In genomic region chr12:123514582-123515221, GRCh38 we compare ENCODE assay signal across 5 cellular contexts. TPM values are rescaled to one million over a fixed set of nuclear protein-coding genes. Genes with fewer than 3 reads are reported as not detected.
DNase-seq lines count a peak whose midpoint lies in the region; ATAC-seq, FAIRE-seq and TF ChIP-seq lines count a peak whose summit lies in the region.
"Not testable (repeated sequence)": the region's sequence is repeated elsewhere in the genome, so short reads cannot be mapped to it uniquely, and the experiment has no call there.
"Had no signal": no experiment of that assay in that cellular context is flagged by ENCODE, and none has a peak within 500 bp of the region (broad histone marks: within the 10 kb centered on the region; RNA-seq: fewer than 3 reads in every experiment).

No MANE protein-coding gene starts in this region.

- not testable (repeated sequence) for BruUV-seq in K562 (replicated peaks; lab: Mats Ljungman, UMichigan); HepG2 (replicated peaks; lab: Mats Ljungman, UMichigan)

- not testable (repeated sequence) for H3K9ac ChIP-seq in K562 (ENCODE audit: insufficient read depth in 1 of 2, low read depth in 2 of 2, low read length in 2 of 2); HepG2 (ENCODE audit: insufficient read depth, low read depth, low read length)

- 90% methylated on average over 1 of the region's 1 CpG for WGBS in K562 (ENCODE audit: insufficient coverage, low coverage, missing lambda C conversion rate)
- WGBS in HepG2 (ENCODE audit: low lambda C conversion rate), result 100% methylated on average over 1 of the region's 1 CpG

- FAIRE-seq in K562 (lab: Jason Lieb, UNC); HepG2 (lab: Jason Lieb, UNC): not testable (repeated sequence)

- H3K36me3 ChIP-seq in K562 (ENCODE audit: control insufficient read depth, insufficient read depth, low read length) (peaks cover 65% of the 10 kb centered on the region), left ventricle myocardium inferior (peaks cover 34% of the 10 kb centered on the region), HepG2 (replicated peaks in 1 of 2; ENCODE audit: control insufficient read depth in 1 of 2, insufficient read depth in 2 of 2, low read length in 2 of 2) (peaks cover 30 to 49% of the 10 kb centered on the region in 2 experiments)

- not testable (repeated sequence) for H3K4me3 ChIP-seq in K562; left ventricle myocardium inferior; HepG2 (replicated peaks in 1 of 3; ENCODE audit: insufficient read depth in 1 of 3, low read depth in 2 of 3, low read length in 3 of 3)

- not testable (repeated sequence) for H3K79me2 ChIP-seq in K562 (ENCODE audit: control insufficient read depth, insufficient read depth, low read length); HepG2 (ENCODE audit: insufficient read depth, low read length)

- in situ Hi-C loops in K562 (cut with MboI); HepG2 (cut with HindIII; ENCODE audit: extremely low pct_ligation_motif_present, low pct_unique_long_range_greater_than_20kb): not testable (repeated sequence)

- not testable (repeated sequence) for H3K27me3 ChIP-seq in K562 (ENCODE audit: control insufficient read depth in 2 of 2, insufficient read depth in 2 of 2, low read length in 2 of 2); left ventricle myocardium inferior (ENCODE audit: low read depth); HepG2 (ENCODE audit: control insufficient read depth in 1 of 2, insufficient read depth in 2 of 2, low read length in 2 of 2)

- TF ChIP-seq POLR2A in K562 (conservative IDR thresholded peaks at IDR 0.05); HepG2 (IDR thresholded peaks at IDR 0.05; ENCODE audit: insufficient read depth in 1 of 2, low read depth in 2 of 2, low read length in 2 of 2): not testable (repeated sequence)

- H3K9me1 ChIP-seq in K562 (ENCODE audit: control insufficient read depth, insufficient read depth, low read length), result not testable (repeated sequence)

- TF ChIP-seq EP300 in K562 (IDR thresholded peaks at IDR 0.05; ENCODE audit: low read length); HepG2 (IDR thresholded peaks at IDR 0.05; ENCODE audit: low read depth in 2 of 2, low read length in 2 of 2); HepG2 (CRISPR knock-in tag; IDR thresholded peaks at IDR 0.05; ENCODE audit: borderline replicate concordance): not testable (repeated sequence)

- H3K4me2 ChIP-seq in K562 (ENCODE audit: insufficient read depth, low read length); HepG2 (ENCODE audit: low read depth, low read length): not testable (repeated sequence)

- H3K9me3 ChIP-seq in K562 (replicated peaks; ENCODE audit: control insufficient read depth, insufficient read depth, low read depth, low read length); left ventricle myocardium inferior (replicated peaks); HepG2 (ENCODE audit: low read length): not testable (repeated sequence)

- CTCF ChIA-PET in RWPE1 (lab: Yijun Ruan, JAX); K562 (lab: Yijun Ruan, JAX; ENCODE audit: low intra/inter-chr PET ratio); HepG2 (lab: Yijun Ruan, JAX; ENCODE audit: low intra/inter-chr PET ratio, low total read pairs): not testable (repeated sequence)

- TF ChIP-seq CTCF in RWPE1 (conservative IDR thresholded peaks at IDR 0.05; ENCODE audit: low read depth); K562 (IDR thresholded peaks at IDR 0.05 in 2 of 3, conservative IDR thresholded peaks at IDR 0.05 in 1 of 3; ENCODE audit: insufficient read depth in 2 of 3, low read depth in 1 of 3, low read length in 3 of 3); left ventricle myocardium inferior (IDR thresholded peaks at IDR 0.05; ENCODE audit: borderline replicate concordance); HepG2 (CRISPR knock-in tag; IDR thresholded peaks at IDR 0.05): not testable (repeated sequence)

- H2AFZ ChIP-seq in K562 (ENCODE audit: low read depth, low read length); HepG2 (ENCODE audit: low read length): not testable (repeated sequence)

- not testable (repeated sequence) for TF ChIP-seq RAD21 in K562 (CRISPR knock-in tag; conservative IDR thresholded peaks at IDR 0.05 in 1 of 2, IDR thresholded peaks at IDR 0.05 in 1 of 2); HepG2 (CRISPR knock-in tag; IDR thresholded peaks at IDR 0.05)

- DNase-seq in RWPE1 (ENCODE audit: low spot score); K562 (ENCODE audit: extremely low read depth in 1 of 4, low spot score in 3 of 4); left ventricle myocardium inferior; HepG2 (ENCODE audit: low spot score): not testable (repeated sequence)

- POLR2A ChIA-PET in RWPE1 (lab: Yijun Ruan, JAX; ENCODE audit: low non-redundant PET); K562 (lab: Yijun Ruan, JAX): not testable (repeated sequence)
- POLR2A ChIA-PET in HepG2 (lab: Yijun Ruan, JAX), result interaction anchor here (0.8 kb wide), 1 partner anchor 18 kb away, joined by 3 read pairs; no protein-coding TSS in a partner anchor

- ATAC-seq in K562, HepG2: not testable (repeated sequence)

- not testable (repeated sequence) for H3K4me1 ChIP-seq in K562 (replicated peaks in 1 of 2; ENCODE audit: control insufficient read depth in 2 of 2, insufficient read depth in 2 of 2, low read length in 2 of 2)
- H3K4me1 ChIP-seq in left ventricle myocardium inferior, result peaks cover 40% of the 10 kb centered on the region
- H3K4me1 ChIP-seq in HepG2 (ENCODE audit: insufficient read depth, low read length), result peaks cover 37% of the 10 kb centered on the region

- intact Hi-C loops in K562 (cut with micrococcal nuclease); left ventricle myocardium inferior (cut with micrococcal nuclease); HepG2 (cut with micrococcal nuclease; ENCODE audit: unreplicated experiment): not testable (repeated sequence)

- H4K20me1 ChIP-seq in K562 (replicated peaks; ENCODE audit: control insufficient read depth, insufficient read depth, low read length); HepG2 (ENCODE audit: insufficient read depth, low read length): not testable (repeated sequence)

- H3K27ac ChIP-seq in RWPE1 (peak overlapping the region; percentile 81), left ventricle myocardium inferior (replicated peaks) (peak overlapping the region; percentile 81)
- H3K27ac ChIP-seq in K562 (ENCODE audit: extremely low read depth, low read depth, low read length); HepG2 (ENCODE audit: extremely low read length, insufficient read depth, low read length): not testable (repeated sequence)

RNA-seq across cellular contexts. Expression of gene RILPL1, which starts 18.8 kb away (rescaled TPM):
- total RNA-seq in K562 (2011; cell fraction: chromatin; rRNA removed; ENCODE audit: low replicate concordance), result 26.0 and 37.1 TPM in 2 replicates
- total RNA-seq in K562 (2011; cell fraction: nucleolus; rRNA removed), result 16.8 and 21.4 TPM in 2 replicates
- total RNA-seq in K562 (2011; cell fraction: nucleoplasm; rRNA removed), result 23.3 and 34.0 TPM in 2 replicates
- total RNA-seq in K562 (2014; rRNA removed) (10.0 and 15.2 TPM in 2 replicates), K562 (2014; rRNA removed; fragmentation: Illumina TruSeq; extraction: Trizol) (2.2 and 3.8 TPM in 2 replicates), K562 (2015; rRNA removed; fragmentation: Illumina TruSeq; extraction: Trizol) (5.1 and 5.8 TPM in 2 replicates), K562 (2021) (10.6 and 12.1 TPM in 2 replicates), left ventricle myocardium inferior (89.7 TPM), HepG2 (2016; rRNA removed; fragmentation: Illumina TruSeq; extraction: Trizol) (3.9 and 5.8 TPM in 2 replicates)
- polyA plus RNA-seq in K562 (2011; rRNA removed) (8.6 and 11.7 TPM in 2 replicates), K562 (2014; fragmentation: Illumina TruSeq; extraction: Trizol) (7.8 and 8.8 TPM in 2 replicates), K562 (2014; fragmentation: Nextera tagmentation; extraction: Ambion mirVana) (under 1 TPM; 0.25 to 0.36 TPM), K562 (2014; rRNA removed) (9.4 and 9.6 TPM in 2 replicates), HepG2 (2011; rRNA removed) (28.4 and 32.0 TPM in 2 replicates)
- polyA plus RNA-seq in K562 (2011; cell fraction: cytosol; rRNA removed), result 15.1 and 17.0 TPM in 2 replicates
- polyA plus RNA-seq in K562 (2011; cell fraction: nucleus; rRNA removed), result 16.2 and 23.6 TPM in 2 replicates
- 8.3 and 11.4 TPM in 2 replicates for polyA plus RNA-seq in K562 (2012)
- polyA minus RNA-seq in K562 (2011; rRNA and poly(A)+ RNA removed), result 6.4 and 8.2 TPM in 2 replicates
- 8.4 and 11.6 TPM in 2 replicates for polyA minus RNA-seq in K562 (2011; cell fraction: cytosol; rRNA and poly(A)+ RNA removed)
- 7.7 and 9.6 TPM in 2 replicates for polyA minus RNA-seq in K562 (2011; cell fraction: nucleus; rRNA and poly(A)+ RNA removed)
- 6.3 and 6.7 TPM in 2 replicates for total RNA-seq in HepG2 (2016; cell fraction: cytosol; rRNA removed; fragmentation: Illumina TruSeq; extraction: Trizol; ENCODE audit: low read depth)
- total RNA-seq in HepG2 (2016; cell fraction: insoluble cytoplasmic fraction; rRNA removed; fragmentation: Illumina TruSeq; extraction: Trizol), result 2.8 and 5.3 TPM in 2 replicates
- 6.3 and 7.3 TPM in 2 replicates for total RNA-seq in HepG2 (2016; cell fraction: membrane; rRNA removed; fragmentation: Illumina TruSeq; extraction: Trizol)
- 4.4 and 5.2 TPM in 2 replicates for total RNA-seq in HepG2 (2016; cell fraction: nucleus; rRNA removed; fragmentation: Illumina TruSeq; extraction: Trizol)
- 17.9 and 21.6 TPM in 2 replicates for polyA plus RNA-seq in HepG2 (2011; cell fraction: cytosol; rRNA removed)
- 30.6 and 32.1 TPM in 2 replicates for polyA plus RNA-seq in HepG2 (2011; cell fraction: nucleus; rRNA removed)
- polyA plus RNA-seq in HepG2 (2012), result 14.7 and 22.7 TPM in 2 replicates
- polyA plus RNA-seq in HepG2 (2016; cell fraction: cytosol; fragmentation: Illumina TruSeq; extraction: Trizol; ENCODE audit: low read depth), result 6.6 and 7.4 TPM in 2 replicates
- polyA plus RNA-seq in HepG2 (2016; cell fraction: insoluble cytoplasmic fraction; fragmentation: Illumina TruSeq; extraction: Trizol; ENCODE audit: low read depth), result 6.6 and 7.8 TPM in 2 replicates
- 9.0 and 9.4 TPM in 2 replicates for polyA plus RNA-seq in HepG2 (2016; cell fraction: membrane; fragmentation: Illumina TruSeq; extraction: Trizol; ENCODE audit: low read depth)
- polyA plus RNA-seq in HepG2 (2016; cell fraction: nucleus; fragmentation: Illumina TruSeq; extraction: Trizol; ENCODE audit: insufficient read depth, low read depth), result 19.9 and 21.9 TPM in 2 replicates
- polyA minus RNA-seq in HepG2 (2011; rRNA and poly(A)+ RNA removed; ENCODE audit: low replicate concordance), result 7.3 and 20.5 TPM in 2 replicates
- 9.8 and 11.1 TPM in 2 replicates for polyA minus RNA-seq in HepG2 (2011; cell fraction: cytosol; rRNA and poly(A)+ RNA removed)
- 16.5 and 17.8 TPM in 2 replicates for polyA minus RNA-seq in HepG2 (2011; cell fraction: nucleus; rRNA and poly(A)+ RNA removed)
- polyA plus RNA-seq: CD14-positive monocyte had no signal

RNA-seq across cellular contexts. Expression of gene SNRNP35, which starts 56.8 kb away (rescaled TPM):
- 97.2 and 98.0 TPM in 2 replicates for total RNA-seq in K562 (2011; cell fraction: chromatin; rRNA removed; ENCODE audit: low replicate concordance)
- 59.7 and 66.3 TPM in 2 replicates for total RNA-seq in K562 (2011; cell fraction: nucleolus; rRNA removed)
- total RNA-seq in K562 (2011; cell fraction: nucleoplasm; rRNA removed), result 90.6 and 134 TPM in 2 replicates
- total RNA-seq in K562 (2014; rRNA removed), result 24.5 and 26.0 TPM in 2 replicates
- 25.5 and 25.8 TPM in 2 replicates for total RNA-seq in K562 (2014; rRNA removed; fragmentation: Illumina TruSeq; extraction: Trizol)
- total RNA-seq in K562 (2015; rRNA removed; fragmentation: Illumina TruSeq; extraction: Trizol), result 28.1 and 31.9 TPM in 2 replicates
- total RNA-seq in K562 (2021), result 12.8 and 17.7 TPM in 2 replicates
- 17.5 and 21.8 TPM in 2 replicates for polyA plus RNA-seq in K562 (2011; rRNA removed)
- 15.6 and 19.9 TPM in 2 replicates for polyA plus RNA-seq in K562 (2011; cell fraction: cytosol; rRNA removed)
- 25.4 and 37.5 TPM in 2 replicates for polyA plus RNA-seq in K562 (2011; cell fraction: nucleus; rRNA removed)
- polyA plus RNA-seq in K562 (2012), result 23.3 and 32.3 TPM in 2 replicates
- polyA plus RNA-seq in K562 (2014; fragmentation: Illumina TruSeq; extraction: Trizol), result 29.1 and 33.7 TPM in 2 replicates
- polyA plus RNA-seq in K562 (2014; fragmentation: Nextera tagmentation; extraction: Ambion mirVana), result 10 to 100 TPM; 19.5 to 41.0 TPM
- 31.8 and 42.0 TPM in 2 replicates for polyA plus RNA-seq in K562 (2014; rRNA removed)
- polyA minus RNA-seq in K562 (2011; rRNA and poly(A)+ RNA removed), result 16.6 and 17.8 TPM in 2 replicates
- 10.6 and 10.9 TPM in 2 replicates for polyA minus RNA-seq in K562 (2011; cell fraction: cytosol; rRNA and poly(A)+ RNA removed)
- 16.2 and 20.1 TPM in 2 replicates for polyA minus RNA-seq in K562 (2011; cell fraction: nucleus; rRNA and poly(A)+ RNA removed)
- total RNA-seq in left ventricle myocardium inferior, result 23.0 TPM
- total RNA-seq in HepG2 (2016; rRNA removed; fragmentation: Illumina TruSeq; extraction: Trizol), result 21.9 and 22.6 TPM in 2 replicates
- 7.0 and 8.3 TPM in 2 replicates for total RNA-seq in HepG2 (2016; cell fraction: cytosol; rRNA removed; fragmentation: Illumina TruSeq; extraction: Trizol; ENCODE audit: low read depth)
- total RNA-seq in HepG2 (2016; cell fraction: insoluble cytoplasmic fraction; rRNA removed; fragmentation: Illumina TruSeq; extraction: Trizol), result 18.1 and 21.0 TPM in 2 replicates
- total RNA-seq in HepG2 (2016; cell fraction: membrane; rRNA removed; fragmentation: Illumina TruSeq; extraction: Trizol), result 9.9 and 11.2 TPM in 2 replicates
- 11.3 and 17.7 TPM in 2 replicates for total RNA-seq in HepG2 (2016; cell fraction: nucleus; rRNA removed; fragmentation: Illumina TruSeq; extraction: Trizol)
- 11.3 and 11.9 TPM in 2 replicates for polyA plus RNA-seq in HepG2 (2011; rRNA removed)
- polyA plus RNA-seq in HepG2 (2011; cell fraction: cytosol; rRNA removed), result 8.2 and 8.4 TPM in 2 replicates
- 12.3 and 17.8 TPM in 2 replicates for polyA plus RNA-seq in HepG2 (2011; cell fraction: nucleus; rRNA removed)
- 14.7 and 17.5 TPM in 2 replicates for polyA plus RNA-seq in HepG2 (2012)
- polyA plus RNA-seq in HepG2 (2016; cell fraction: cytosol; fragmentation: Illumina TruSeq; extraction: Trizol; ENCODE audit: low read depth), result 6.3 and 6.7 TPM in 2 replicates
- 27.9 and 29.1 TPM in 2 replicates for polyA plus RNA-seq in HepG2 (2016; cell fraction: insoluble cytoplasmic fraction; fragmentation: Illumina TruSeq; extraction: Trizol; ENCODE audit: low read depth)
- 7.2 and 7.8 TPM in 2 replicates for polyA plus RNA-seq in HepG2 (2016; cell fraction: membrane; fragmentation: Illumina TruSeq; extraction: Trizol; ENCODE audit: low read depth)
- 33.3 and 34.6 TPM in 2 replicates for polyA plus RNA-seq in HepG2 (2016; cell fraction: nucleus; fragmentation: Illumina TruSeq; extraction: Trizol; ENCODE audit: insufficient read depth, low read depth)
- polyA minus RNA-seq in HepG2 (2011; rRNA and poly(A)+ RNA removed; ENCODE audit: low replicate concordance), result 9.0 and 11.4 TPM in 2 replicates
- 6.2 and 7.6 TPM in 2 replicates for polyA minus RNA-seq in HepG2 (2011; cell fraction: cytosol; rRNA and poly(A)+ RNA removed)
- 14.2 and 18.2 TPM in 2 replicates for polyA minus RNA-seq in HepG2 (2011; cell fraction: nucleus; rRNA and poly(A)+ RNA removed)
